ENCODE assay signal across 11 cellular contexts in the genomic region with DNA sequence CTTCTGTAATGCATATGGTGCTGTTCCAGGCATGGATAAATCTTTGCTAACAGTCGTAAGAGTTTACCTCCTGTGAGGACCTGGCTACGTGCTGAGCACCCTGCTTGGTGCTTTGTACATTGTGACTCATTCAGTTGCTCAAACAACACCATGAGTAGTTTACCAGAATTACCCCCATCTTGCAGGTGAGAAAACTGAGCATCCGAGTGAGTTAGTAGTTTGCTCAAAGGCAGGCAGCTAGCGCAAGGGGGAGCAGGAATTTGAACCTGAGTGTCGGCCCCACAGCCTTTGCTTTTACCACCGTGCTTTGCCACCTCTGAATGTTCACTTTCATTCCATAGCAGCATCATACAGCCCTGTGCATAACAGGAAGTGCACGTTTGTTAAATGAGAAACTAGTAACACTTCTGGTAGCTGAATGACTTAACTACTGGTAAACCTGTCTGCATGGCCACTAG.
DNase-seq lines count a peak whose midpoint lies in the region; ATAC-seq, FAIRE-seq and TF ChIP-seq lines count a peak whose summit lies in the region.
"Had no signal": no experiment of that assay in that cellular context is flagged by ENCODE, and none has a peak within 500 bp of the region (broad histone marks: within the 10 kb centered on the region; RNA-seq: fewer than 3 reads in every experiment).

No MANE protein-coding gene starts in this region.

- ATAC-seq in GM18909 (IDR thresholded peaks at IDR 0.05; ENCODE audit: poor library complexity, unreplicated experiment): peak; percentile 86
- peak; percentile 98 for ATAC-seq in HG02623 (IDR thresholded peaks at IDR 0.05; ENCODE audit: unreplicated experiment)
- ATAC-seq in omental fat pad (ENCODE audit: low FRiP score): no peak

- TF ChIP-seq CTCF in omental fat pad (IDR thresholded peaks at IDR 0.05): no peak

- H3K27ac Mint-ChIP-seq in activated CD4-positive, alpha-beta T cell treated with anti-CD3 and anti-CD28 coated beads, Interleukin-2, amount 10 ng/mL, durations not matched to agents 7 days and 5 days: peak overlapping the region; percentile 99

- no peak for FAIRE-seq in RCC 7860 (lab: Jason Lieb, UNC)

- no peaks in the 10 kb centered on the region for H3K9me3 Mint-ChIP-seq in activated CD4-positive, alpha-beta T cell treated with anti-CD3 and anti-CD28 coated beads, Interleukin-2, amount 10 ng/mL, durations not matched to agents 7 days and 5 days

- H3K4me1 Mint-ChIP-seq in activated CD4-positive, alpha-beta T cell treated with anti-CD3 and anti-CD28 coated beads, Interleukin-2, amount 10 ng/mL, durations not matched to agents 7 days and 5 days: peaks cover 17% of the 10 kb centered on the region

- H3K36me3 Mint-ChIP-seq in activated CD4-positive, alpha-beta T cell treated with anti-CD3 and anti-CD28 coated beads, Interleukin-2, amount 10 ng/mL, durations not matched to agents 7 days and 5 days (ENCODE audit: low read depth): peaks cover 18% of the 10 kb centered on the region

- peak; percentile 51 for DNase-seq in activated CD4-positive, alpha-beta T cell treated with anti-CD3 and anti-CD28 coated beads, Interleukin-2, amount 10 ng/mL, durations not matched to agents 7 days and 5 days
- peak; percentile 3 for DNase-seq in stimulated activated CD4-positive, alpha-beta T cell treated with anti-CD3 and anti-CD28 coated beads, Interleukin-12 subunit alpha, Interleukin-12 subunit beta, amount 100 ng/mL, for 4 hours
- DNase-seq in SKM-1 treated with dmso at 0.1 percent for 144 hours (lab: John Stamatoyannopoulos, UW; ENCODE audit: unreplicated experiment) (no peak), RCC 7860 (ENCODE audit: low spot score) (no peak), amygdala (lab: John Stamatoyannopoulos, UW) (no peak), omental fat pad (ENCODE audit: low spot score) (no peak)
- DNase-seq: NCI-H1048, occipital lobe, tibial artery had no signal

- POLR2A ChIA-PET in activated CD4-positive, alpha-beta T cell treated with anti-CD3 and anti-CD28 coated beads, Interleukin-2, amount 10 ng/mL, durations not matched to agents 7 days and 5 days (lab: Charles Lee): no interaction called here

- H3K4me3 Mint-ChIP-seq in activated CD4-positive, alpha-beta T cell treated with anti-CD3 and anti-CD28 coated beads, Interleukin-2, amount 10 ng/mL, durations not matched to agents 7 days and 5 days: peak overlapping the region; percentile 49

- H3K27me3 Mint-ChIP-seq in activated CD4-positive, alpha-beta T cell treated with anti-CD3 and anti-CD28 coated beads, Interleukin-2, amount 10 ng/mL, durations not matched to agents 7 days and 5 days: no peaks in the 10 kb centered on the region

- CTCF ChIA-PET in activated CD4-positive, alpha-beta T cell treated with anti-CD3 and anti-CD28 coated beads, Interleukin-2, amount 10 ng/mL, durations not matched to agents 7 days and 5 days (lab: Charles Lee): interaction anchor here (1.4 to 1.9 kb wide), 6 partner anchors 12 to 337 kb away, joined by 3 to 9 read pairs (median 4); no protein-coding TSS in a partner anchor

Comparison
In these comparisons a context has a peak if more than half of its experiments do, and no peak if none do; other contexts are left out.
1. DNase-seq: peak in activated CD4-positive, alpha-beta T cell treated with anti-CD3 and anti-CD28 coated beads, Interleukin-2, amount 10 ng/mL, durations not matched to agents 7 days and 5 days (single experiment) and stimulated activated CD4-positive, alpha-beta T cell treated with anti-CD3 and anti-CD28 coated beads, Interleukin-12 subunit alpha, Interleukin-12 subunit beta, amount 100 ng/mL, for 4 hours (single experiment); none in SKM-1 treated with dmso at 0.1 percent for 144 hours (single experiment), RCC 7860 (single experiment), amygdala (0 of 56) and omental fat pad (single experiment).